ENCODE assay signal across 8 cellular contexts in genomic region chr9:129597355-129598088, GRCh38. TPM values are rescaled to one million over a fixed set of nuclear protein-coding genes. Genes with fewer than 3 reads are reported as not detected.
DNase-seq lines count a peak whose midpoint lies in the region; ATAC-seq and TF ChIP-seq lines count a peak whose summit lies in the region.

No MANE protein-coding gene starts in this region.

- peak overlapping the region; percentile 67 for H3K4me3 Mint-ChIP-seq in neural crest cell

- no peaks in the 10 kb centered on the region for H4K20me1 ChIP-seq in fibroblast of lung (ENCODE audit: control insufficient read depth, extremely low read depth, insufficient read depth, low read length)

- H2AFZ ChIP-seq in fibroblast of lung (ENCODE audit: low read length) = peak overlapping the region; percentile 35

- peaks cover 16% of the 10 kb centered on the region for H3K4me1 ChIP-seq in fibroblast of lung (ENCODE audit: control insufficient read depth, extremely low read depth, insufficient read depth, low read length)

- H3K79me2 ChIP-seq in fibroblast of lung (ENCODE audit: control insufficient read depth, insufficient read depth, low read length) = no peaks in the 10 kb centered on the region

- H3K4me2 ChIP-seq in fibroblast of lung (ENCODE audit: extremely low read depth, insufficient read depth, low read length) = peak overlapping the region; percentile 90

- TF ChIP-seq CTCF in WI38 (IDR thresholded peaks at IDR 0.05; ENCODE audit: low read depth, low read length) (no peak), fibroblast of lung (conservative IDR thresholded peaks at IDR 0.05 in 1 of 2, IDR thresholded peaks at IDR 0.05 in 1 of 2; ENCODE audit: low read depth in 1 of 2, low read length in 2 of 2) (no peak), neural crest cell (conservative IDR thresholded peaks at IDR 0.05) (no peak)

- peak overlapping the region; percentile 74 for H3K27ac ChIP-seq in fibroblast of lung (ENCODE audit: insufficient read depth, low read length)

- H3K9ac ChIP-seq in fibroblast of lung (ENCODE audit: insufficient read depth, low read length) = peak overlapping the region; percentile 69

- peak; percentile 48 for ATAC-seq in GM18511 (IDR thresholded peaks at IDR 0.05; ENCODE audit: unreplicated experiment)
- ATAC-seq in GM21528 (IDR thresholded peaks at IDR 0.05; ENCODE audit: low FRiP score, unreplicated experiment) = no peak
- no peak for ATAC-seq in GM19455 (IDR thresholded peaks at IDR 0.05; ENCODE audit: unreplicated experiment)

- H3K9me3 ChIP-seq in fibroblast of lung (ENCODE audit: control insufficient read depth, insufficient read depth, low read depth, low read length) = no peaks in the 10 kb centered on the region

- H3K9me3 Mint-ChIP-seq in neural crest cell = no peaks in the 10 kb centered on the region

- H3K36me3 ChIP-seq in fibroblast of lung (ENCODE audit: control insufficient read depth, insufficient read depth, low read length) = no peaks in the 10 kb centered on the region

- peak overlapping the region; percentile 56 for H3K4me3 ChIP-seq in WI38 (ENCODE audit: low read depth, low read length)
- peak overlapping the region; percentile 51 to 64 (median 56) for H3K4me3 ChIP-seq in fibroblast of lung (replicated peaks in 1 of 4; ENCODE audit: control extremely low read depth in 1 of 4, insufficient read depth in 1 of 4, low read depth in 3 of 4, low read length in 4 of 4)

- H3K4me1 Mint-ChIP-seq in neural crest cell = peaks cover 63% of the 10 kb centered on the region

- no peaks in the 10 kb centered on the region for H3K27me3 ChIP-seq in fibroblast of lung (ENCODE audit: control insufficient read depth, insufficient read depth, low read length)

- H3K27ac Mint-ChIP-seq in neural crest cell (ENCODE audit: unreplicated experiment) = no peak overlapping the region

- DNase-seq in fibroblast of lung (ENCODE audit: low read depth in 2 of 2) (peak; percentile 75 to 81), neural crest cell (ENCODE audit: low read depth, low spot score) (peak; percentile 60), AML-193 (lab: John Stamatoyannopoulos, UW) (no peak), GM19240 (ENCODE audit: insufficient read length, low spot score) (no peak)

- no peaks in the 10 kb centered on the region for H3K27me3 Mint-ChIP-seq in neural crest cell (ENCODE audit: low read depth)

- H3K36me3 Mint-ChIP-seq in neural crest cell (ENCODE audit: low read depth) = no peaks in the 10 kb centered on the region

RNA-seq across cellular contexts. Expression of gene C9orf50, which starts 23.4 kb away (rescaled TPM):
- 0.17 and 0.26 TPM in 2 replicates for total RNA-seq in fibroblast of lung
- polyA plus RNA-seq in fibroblast of lung = 0.14 and 0.16 TPM in 2 replicates
- polyA plus RNA-seq in fibroblast of lung (2012) = 0.12 TPM in 1 of 2 replicates, not detected in the other
- not detected in 2 replicates for polyA minus RNA-seq in fibroblast of lung (ENCODE audit: low replicate concordance)
- 0.26 and 0.27 TPM in 2 replicates for total RNA-seq in neural crest cell

RNA-seq across cellular contexts. Expression of gene NTMT1, which starts 28.4 kb away (rescaled TPM):
- total RNA-seq in fibroblast of lung (33.1 and 34.2 TPM in 2 replicates), neural crest cell (50.9 and 51.8 TPM in 2 replicates)
- polyA plus RNA-seq in fibroblast of lung = 51.9 and 62.1 TPM in 2 replicates
- 64.3 and 83.1 TPM in 2 replicates for polyA plus RNA-seq in fibroblast of lung (2012)
- polyA minus RNA-seq in fibroblast of lung (ENCODE audit: low replicate concordance) = 33.0 and 46.7 TPM in 2 replicates

RNA-seq across cellular contexts. Expression of gene ASB6, which starts 44.4 kb away (rescaled TPM):
- total RNA-seq in fibroblast of lung = 14.4 and 14.9 TPM in 2 replicates
- polyA plus RNA-seq in fibroblast of lung = 15.4 and 21.1 TPM in 2 replicates
- 15.8 and 22.9 TPM in 2 replicates for polyA plus RNA-seq in fibroblast of lung (2012)
- 19.8 and 21.4 TPM in 2 replicates for polyA minus RNA-seq in fibroblast of lung (ENCODE audit: low replicate concordance)
- 20.9 and 21.9 TPM in 2 replicates for total RNA-seq in neural crest cell

Comparison
In these comparisons a context has a peak if more than half of its experiments do, and no peak if none do; other contexts are left out.
1. DNase-seq: peak in fibroblast of lung (2 of 2) and neural crest cell (single experiment); none in AML-193 (0 of 2) and GM19240 (single experiment).